ENCODE assay signal across 8 cellular contexts in genomic region chr3:120093119-120093922, GRCh38. TPM values are rescaled to one million over a fixed set of nuclear protein-coding genes. Genes with fewer than 3 reads are reported as not detected.
A peak's percentile ranks its signal among the peaks of the same experiment; 100 is the strongest.
DNase-seq lines count a peak whose midpoint lies in the region; ATAC-seq and TF ChIP-seq lines count a peak whose summit lies in the region.

No MANE protein-coding gene starts in this region.

- peaks cover 17% of the 10 kb centered on the region for H3K36me3 Mint-ChIP-seq in type B pancreatic cell

- H3K27ac ChIP-seq in lower lobe of right lung (peak overlapping the region; percentile 100), testis (peak overlapping the region; percentile 98 to 100)

- no peak for DNase-seq in AG04449 (ENCODE audit: low read depth, low spot score)
- DNase-seq in GM12864 (ENCODE audit: low read depth), result peak; percentile 57
- peak; percentile 89 for DNase-seq in OCI-M1 (lab: John Stamatoyannopoulos, UW)
- DNase-seq in central memory CD4-positive, alpha-beta T cell, result peak; percentile 20
- DNase-seq in lower lobe of right lung, result no peak
- peak; percentile 85 for DNase-seq in testis
- DNase-seq in type B pancreatic cell (ENCODE audit: extremely low spot score, unreplicated experiment), result no peak

- POLR2A ChIA-PET in AG04449 (lab: Yijun Ruan, JAX), result interaction anchor here (0.6 to 1.3 kb wide), 4 partner anchors 11 to 630 kb away, joined by 3 to 5 read pairs (median 4); partner anchors contain the start of gene TMEM39A

- TF ChIP-seq POLR2A in testis (IDR thresholded peaks at IDR 0.05), result no peak

- H3K27me3 ChIP-seq in lower lobe of right lung (ENCODE audit: low read depth), result no peaks in the 10 kb centered on the region
- no peaks in the 10 kb centered on the region for H3K27me3 ChIP-seq in testis

- TF ChIP-seq CTCF in AG04449 (IDR thresholded peaks at IDR 0.05; ENCODE audit: insufficient read depth, low read length, missing control alignments) (no peak), GM12864 (IDR thresholded peaks at IDR 0.05; ENCODE audit: low read depth, low read length, missing control alignments) (no peak), lower lobe of right lung (IDR thresholded peaks at IDR 0.05) (no peak), testis (IDR thresholded peaks at IDR 0.05) (no peak), type B pancreatic cell (conservative IDR thresholded peaks at IDR 0.05) (no peak)

- H3K4me1 Mint-ChIP-seq in type B pancreatic cell (ENCODE audit: unreplicated experiment), result peaks cover 17% of the 10 kb centered on the region

- intact Hi-C loops in lower lobe of right lung (cut with DNase I), result loop anchor here (10.0 kb wide), 1 partner anchor 189 kb away; no protein-coding TSS in a partner anchor
- intact Hi-C loops in testis (cut with DNase I; ENCODE audit: low total_unique reads), result no loop called here

- ATAC-seq in lower lobe of right lung (no peak), HG03520 (IDR thresholded peaks at IDR 0.05; ENCODE audit: unreplicated experiment) (no peak)

- H3K36me3 ChIP-seq in lower lobe of right lung (no peaks in the 10 kb centered on the region), testis (ENCODE audit: low read depth, missing control alignments) (no peaks in the 10 kb centered on the region)

- peaks cover 44% of the 10 kb centered on the region for H3K4me1 ChIP-seq in lower lobe of right lung
- peaks cover 15% of the 10 kb centered on the region for H3K4me1 ChIP-seq in testis

- no peaks in the 10 kb centered on the region for H3K27me3 Mint-ChIP-seq in type B pancreatic cell

- CTCF ChIA-PET in AG04449 (lab: Yijun Ruan, JAX), result interaction anchor here (1.1 to 1.9 kb wide), 2 partner anchors 191 to 201 kb away, joined by 3 to 5 read pairs; no protein-coding TSS in a partner anchor

- H3K4me3 Mint-ChIP-seq in type B pancreatic cell, result no peak overlapping the region

- 0% methylated on average over 22 of the region's 22 CpGs for WGBS in testis, 2 donors

- no peaks in the 10 kb centered on the region for H3K9me3 ChIP-seq in lower lobe of right lung
- H3K9me3 ChIP-seq in testis, result no peaks in the 10 kb centered on the region

- no peak overlapping the region for H3K27ac Mint-ChIP-seq in type B pancreatic cell

- H3K4me3 ChIP-seq in AG04449 (ENCODE audit: low read depth, low read length) (peak overlapping the region; percentile 75), GM12864 (ENCODE audit: low read depth, low read length) (peak overlapping the region; percentile 72), lower lobe of right lung (peak overlapping the region; percentile 80), testis (peak overlapping the region; percentile 88 to 90)

- H3K9me3 Mint-ChIP-seq in type B pancreatic cell, result peaks cover 5% of the 10 kb centered on the region

RNA-seq across cellular contexts. Expression of gene GSK3B, which starts 0.9 kb away (rescaled TPM):
- total RNA-seq in lower lobe of right lung (48.4 TPM), testis (10 to 100 TPM; 65.1 to 73.1 TPM), type B pancreatic cell (ENCODE audit: low replicate concordance) (60.5 and 62.9 TPM in 2 replicates)
- polyA plus RNA-seq in testis (ENCODE audit: insufficient read depth, low read depth, low replicate concordance), result 64.9 TPM

Comparison
In these comparisons a context has a peak if more than half of its experiments do, and no peak if none do; other contexts are left out.
1. DNase-seq: peak in GM12864 (single experiment), OCI-M1 (single experiment), central memory CD4-positive, alpha-beta T cell (single experiment) and testis (single experiment); none in AG04449 (single experiment), lower lobe of right lung (single experiment) and type B pancreatic cell (single experiment).
2. Peak in every context shown above with its lines, with median percentiles within 50 percentile points of each other: H3K4me3 ChIP-seq.